8 cellular contexts compared by ENCODE assay signal in the genomic region with DNA sequence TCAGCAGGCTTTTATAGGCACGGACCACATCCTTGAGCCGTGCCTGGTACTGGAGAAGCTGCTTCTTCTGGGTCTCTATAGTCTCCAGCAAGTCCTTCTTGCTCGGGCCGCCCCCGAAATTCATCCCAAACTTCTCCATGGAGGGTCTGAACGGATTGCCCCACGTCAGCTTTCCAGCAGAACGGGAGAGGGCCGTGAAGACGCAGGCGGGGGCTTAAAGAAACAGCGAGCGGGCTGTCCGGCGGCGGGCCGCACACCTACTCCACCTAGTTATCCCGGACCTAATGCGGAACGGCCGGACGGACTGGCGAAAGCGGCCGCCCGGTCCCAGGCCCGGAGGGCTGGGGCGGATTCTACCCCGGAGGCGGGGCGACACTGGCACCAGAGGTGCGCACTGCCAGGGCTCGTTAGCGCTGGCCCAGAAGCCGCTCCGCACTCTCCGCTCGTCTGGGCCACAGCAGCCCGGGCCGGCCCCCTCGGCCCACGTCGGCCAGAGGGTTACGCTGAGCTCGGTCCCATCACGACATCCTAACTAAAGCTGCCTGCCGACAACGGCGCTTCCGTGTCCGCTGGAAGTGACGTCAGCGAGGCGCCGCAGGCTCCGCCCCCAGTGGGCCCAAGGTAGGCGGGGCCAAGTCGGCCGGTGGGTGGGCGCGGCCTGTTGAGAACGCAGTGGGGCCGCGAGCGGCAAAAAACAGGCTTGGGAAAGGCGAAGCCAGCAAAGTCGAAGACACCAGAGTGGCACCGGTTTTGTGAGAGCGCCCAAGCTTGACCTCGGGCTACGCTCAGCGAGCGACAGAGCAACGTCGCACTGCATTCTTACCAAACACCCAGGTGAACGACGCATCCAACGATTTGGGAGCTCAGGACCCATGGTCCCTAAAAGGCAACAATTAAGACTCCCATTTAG. TPM values are rescaled to one million over a fixed set of nuclear protein-coding genes. Genes with fewer than 3 reads are reported as not detected.
A peak's percentile ranks its signal among the peaks of the same experiment; 100 is the strongest.
DNase-seq lines count a peak whose midpoint lies in the region; ATAC-seq and TF ChIP-seq lines count a peak whose summit lies in the region.

A gene with protein sequence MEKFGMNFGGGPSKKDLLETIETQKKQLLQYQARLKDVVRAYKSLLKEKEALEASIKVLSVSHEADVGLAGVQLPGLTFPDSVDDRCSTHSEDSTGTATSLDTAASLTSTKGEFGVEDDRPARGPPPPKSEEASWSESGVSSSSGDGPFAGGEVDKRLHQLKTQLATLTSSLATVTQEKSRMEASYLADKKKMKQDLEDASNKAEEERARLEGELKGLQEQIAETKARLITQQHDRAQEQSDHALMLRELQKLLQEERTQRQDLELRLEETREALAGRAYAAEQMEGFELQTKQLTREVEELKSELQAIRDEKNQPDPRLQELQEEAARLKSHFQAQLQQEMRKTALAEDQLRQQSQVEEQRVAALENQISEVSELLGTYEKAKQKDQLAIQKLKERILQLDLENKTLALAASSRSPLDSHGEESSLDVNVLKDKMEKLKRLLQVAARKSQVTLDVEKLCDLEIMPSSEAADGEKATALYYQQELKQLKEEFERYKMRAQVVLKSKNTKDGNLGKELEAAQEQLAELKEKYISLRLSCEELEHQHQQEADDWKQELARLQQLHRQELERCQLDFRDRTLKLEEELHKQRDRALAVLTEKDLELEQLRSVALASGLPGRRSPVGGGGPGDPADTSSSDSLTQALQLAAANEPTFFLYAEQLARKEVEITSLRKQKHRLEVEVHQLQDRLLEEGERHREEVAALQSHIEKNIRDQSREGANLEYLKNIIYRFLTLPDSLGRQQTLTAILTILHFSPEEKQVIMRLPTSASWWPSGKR (minus strand): TSS at position 553 of the 910 bp plus-strand sequence. CDS start 414 bp downstream, at position 139.

- peak within 1 kb of the TSS; percentile 92 to 93 for H3K9ac ChIP-seq in colonic mucosa (ENCODE audit: low read depth in 2 of 2, low read length in 2 of 2)

- intact Hi-C loops in activated CD4-positive, alpha-beta T cell treated with anti-CD3 and anti-CD28 coated beads, Interleukin-2, amount 10 ng/mL, durations not matched to agents 24 days and 14 days (cut with micrococcal nuclease), result loop anchor here (1.0 to 5.0 kb wide), 2 partner anchors 624 to 757 kb away; partner anchors contain the start of gene RBM28
- intact Hi-C loops in colonic mucosa (cut with DNase I), result no loop called here

- no peaks in the 10 kb centered on the region for H3K9me3 Mint-ChIP-seq in activated CD4-positive, alpha-beta T cell treated with anti-CD3 and anti-CD28 coated beads, Interleukin-2, amount 10 ng/mL, durations not matched to agents 24 days and 14 days

- peak within 1 kb of the TSS; percentile 89 for H3K27ac Mint-ChIP-seq in activated CD4-positive, alpha-beta T cell treated with anti-CD3 and anti-CD28 coated beads, Interleukin-2, amount 10 ng/mL, durations not matched to agents 24 days and 14 days

- peak within 1 kb of the TSS; percentile 97 for H3K4me3 ChIP-seq in BE2C (ENCODE audit: low read depth, low read length)
- H3K4me3 ChIP-seq in colonic mucosa, result peak within 1 kb of the TSS; percentile 79

- peak; percentile 91 for TF ChIP-seq POLR2A in GM19193 (IDR thresholded peaks at IDR 0.05; ENCODE audit: extremely low read depth, insufficient read depth, insufficient read length)

- peak within 1 kb of the TSS; percentile 94 for H3K4me3 Mint-ChIP-seq in activated CD4-positive, alpha-beta T cell treated with anti-CD3 and anti-CD28 coated beads, Interleukin-2, amount 10 ng/mL, durations not matched to agents 24 days and 14 days

- H3K36me3 Mint-ChIP-seq in activated CD4-positive, alpha-beta T cell treated with anti-CD3 and anti-CD28 coated beads, Interleukin-2, amount 10 ng/mL, durations not matched to agents 24 days and 14 days (ENCODE audit: low read depth), result peaks cover 31% of the 10 kb centered on the region

- H3K4me1 Mint-ChIP-seq in activated CD4-positive, alpha-beta T cell treated with anti-CD3 and anti-CD28 coated beads, Interleukin-2, amount 10 ng/mL, durations not matched to agents 24 days and 14 days, result peaks cover 43% of the 10 kb centered on the region

- H3K9me3 ChIP-seq in BE2C, result no peaks in the 10 kb centered on the region
- no peaks in the 10 kb centered on the region for H3K9me3 ChIP-seq in colonic mucosa

- H3K36me3 ChIP-seq in BE2C (peaks cover 11% of the 10 kb centered on the region; the same call in 1 of the 2 replicates), colonic mucosa (peaks cover 6% of the 10 kb centered on the region)

- H3K27me3 ChIP-seq in BE2C, result no peaks in the 10 kb centered on the region
- H3K27me3 ChIP-seq in colonic mucosa, result no peaks in the 10 kb centered on the region

- TF ChIP-seq CTCF in BE2C (IDR thresholded peaks at IDR 0.05; ENCODE audit: low read depth, low read length) (no peak), colonic mucosa (IDR thresholded peaks at IDR 0.05) (no peak)

- no peaks in the 10 kb centered on the region for H3K27me3 Mint-ChIP-seq in activated CD4-positive, alpha-beta T cell treated with anti-CD3 and anti-CD28 coated beads, Interleukin-2, amount 10 ng/mL, durations not matched to agents 24 days and 14 days

- H3K4me1 ChIP-seq in BE2C (no peaks in the 10 kb centered on the region), colonic mucosa (peaks cover 22% of the 10 kb centered on the region)

- H3K27ac ChIP-seq in colonic mucosa, result peak within 1 kb of the TSS; percentile 80

- peak; percentile 95 for DNase-seq in BE2C
- peak; percentile 40 for DNase-seq in NCI-H524 treated with DMSO at 0.1 percent for 48 hours (lab: John Stamatoyannopoulos, UW)
- peak; percentile 99 for DNase-seq in activated CD4-positive, alpha-beta T cell treated with anti-CD3 and anti-CD28 coated beads, Interleukin-2, amount 10 ng/mL, durations not matched to agents 24 days and 14 days
- DNase-seq in colonic mucosa, result peak; percentile 95
- DNase-seq in left kidney (ENCODE audit: low read depth, low spot score), result peak; percentile 95
- DNase-seq in stimulated activated CD4-positive, alpha-beta T cell treated with anti-CD3 and anti-CD28 coated beads, Interleukin-2, amount 100 ng/mL, for 24 hours, result peak; percentile 95 to 96

- ATAC-seq in HG03432 (IDR thresholded peaks at IDR 0.05; ENCODE audit: unreplicated experiment), result peak; percentile 79

RNA-seq across cellular contexts. Expression of the gene that starts here (rescaled TPM):
- polyA plus RNA-seq in BE2C (2012; ENCODE audit: insufficient read depth, insufficient read length, low read depth), result 23.1 TPM
- 14.8 and 15.6 TPM in 2 replicates for total RNA-seq in activated CD4-positive, alpha-beta T cell treated with anti-CD3 and anti-CD28 coated beads, Interleukin-2, amount 10 ng/mL, durations not matched to agents 24 days and 14 days
- 10 to 100 TPM; 18.6 to 21.4 TPM for total RNA-seq in colonic mucosa

Comparison
In these comparisons a context has a peak if more than half of its experiments do, and no peak if none do; other contexts are left out.
1. Peak in every context shown above with its lines: DNase-seq, ATAC-seq, H3K4me3 ChIP-seq and H3K27ac ChIP-seq.
2. DNase-seq: peak in every context shown above with its lines; median percentile 99 in activated CD4-positive, alpha-beta T cell treated with anti-CD3 and anti-CD28 coated beads, Interleukin-2, amount 10 ng/mL, durations not matched to agents 24 days and 14 days; 96 in stimulated activated CD4-positive, alpha-beta T cell treated with anti-CD3 and anti-CD28 coated beads, Interleukin-2, amount 100 ng/mL, for 24 hours; 95 in BE2C; 95 in colonic mucosa; 95 in left kidney; 40 in NCI-H524 treated with DMSO at 0.1 percent for 48 hours.